Comparison of ENCODE assay signal across 9 cellular contexts in the genomic region with DNA sequence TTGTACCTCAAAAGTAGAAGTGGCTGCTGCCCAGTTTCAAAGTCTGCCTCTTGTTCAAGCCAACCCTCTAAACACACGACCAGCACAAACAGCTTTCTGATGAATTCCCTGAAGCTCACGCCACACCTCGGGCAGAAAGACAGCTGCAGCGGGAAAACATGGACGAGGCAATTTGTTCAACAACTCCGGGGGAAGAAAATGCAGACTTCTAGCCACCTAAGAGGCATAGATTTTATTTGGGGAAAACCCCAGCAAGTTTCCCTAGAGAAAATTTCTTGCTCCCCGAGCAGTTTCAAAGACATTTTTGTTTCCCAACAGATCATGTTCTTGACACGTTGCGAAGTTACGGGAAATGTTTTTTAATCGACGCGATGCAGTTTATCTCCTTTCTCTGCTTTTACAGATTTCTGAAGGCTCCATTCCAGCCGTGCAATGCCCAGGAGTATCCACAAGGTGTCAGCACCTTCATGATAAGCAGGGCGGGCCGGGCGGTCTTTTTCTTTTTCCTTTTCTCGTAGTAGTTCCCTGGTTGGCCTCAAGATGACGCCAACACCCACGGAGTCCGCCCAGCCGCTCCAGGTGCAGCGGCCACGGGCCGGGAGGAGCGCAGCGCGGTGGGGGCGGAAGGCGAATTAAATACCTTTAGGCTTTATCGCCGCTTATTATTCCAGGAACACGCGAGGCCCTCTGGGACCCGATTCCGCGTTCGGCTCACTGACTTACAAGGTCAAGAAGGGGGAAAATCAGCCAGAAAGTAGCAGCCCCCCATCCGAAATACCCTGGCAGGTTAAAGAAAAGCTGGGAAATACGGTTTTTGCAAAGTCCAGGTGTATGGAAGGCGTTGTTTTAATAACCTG. TPM values are rescaled to one million over a fixed set of nuclear protein-coding genes. Genes with fewer than 3 reads are reported as not detected.
DNase-seq lines count a peak whose midpoint lies in the region; ATAC-seq and TF ChIP-seq lines count a peak whose summit lies in the region.
"Had no signal": no experiment of that assay in that cellular context is flagged by ENCODE, and none has a peak within 500 bp of the region (broad histone marks: within the 10 kb centered on the region; RNA-seq: fewer than 3 reads in every experiment).

No MANE protein-coding gene starts in this region.

- WGBS in suprapubic skin = 1% methylated on average over 41 of the region's 41 CpGs

- peak overlapping the region; percentile 11 for H3K27ac Mint-ChIP-seq in activated T-helper 2 cell treated with anti-CD3 and anti-CD28 coated beads, Interferon-gamma antibody, Interleukin-2, Interleukin-4, amounts not matched to agents 10 μg/mL and 5 μg/mL and 100 μg/mL, durations not matched to agents 14 hours and 24 hours and 36 hours

- H3K36me3 ChIP-seq in Loucy (ENCODE audit: insufficient read depth, low read length) (no peaks in the 10 kb centered on the region), suprapubic skin (no peaks in the 10 kb centered on the region)

- no peaks in the 10 kb centered on the region for H3K9me2 ChIP-seq in Loucy (replicated peaks; ENCODE audit: low read depth, low read length)

- H3K4me2 ChIP-seq in Loucy (ENCODE audit: low read depth, low read length, poor library complexity, severe bottlenecking) = peak overlapping the region; percentile 76

- H3K4me1 ChIP-seq in Loucy (ENCODE audit: insufficient read depth, low read length, poor library complexity, severe bottlenecking) (peaks cover 5% of the 10 kb centered on the region), foreskin keratinocyte (no peaks in the 10 kb centered on the region), suprapubic skin (peaks cover 36% of the 10 kb centered on the region)

- H3K9me3 ChIP-seq in Loucy (ENCODE audit: insufficient read depth, low read depth, low read length) = no peaks in the 10 kb centered on the region
- no peaks in the 10 kb centered on the region for H3K9me3 ChIP-seq in suprapubic skin

- H3K4me3 ChIP-seq in Loucy (ENCODE audit: low read length, poor library complexity, severe bottlenecking) (peak overlapping the region; percentile 62), suprapubic skin (no peak overlapping the region)

- H3K36me3 Mint-ChIP-seq in activated T-helper 2 cell treated with anti-CD3 and anti-CD28 coated beads, Interferon-gamma antibody, Interleukin-2, Interleukin-4, amounts not matched to agents 10 μg/mL and 5 μg/mL and 100 μg/mL, durations not matched to agents 14 hours and 24 hours and 36 hours (ENCODE audit: low read depth) = no peaks in the 10 kb centered on the region

- intact Hi-C loops in activated T-helper 2 cell treated with anti-CD3 and anti-CD28 coated beads, Interferon-gamma antibody, Interleukin-2, Interleukin-4, amounts not matched to agents 10 μg/mL and 5 μg/mL and 100 μg/mL, durations not matched to agents 14 hours and 24 hours and 36 hours (cut with micrococcal nuclease) = loop anchor here (1.0 to 10.0 kb wide), 5 partner anchors 47 to 514 kb away; no protein-coding TSS in a partner anchor

- no peak overlapping the region for H3K4me3 Mint-ChIP-seq in activated T-helper 2 cell treated with anti-CD3 and anti-CD28 coated beads, Interferon-gamma antibody, Interleukin-2, Interleukin-4, amounts not matched to agents 10 μg/mL and 5 μg/mL and 100 μg/mL, durations not matched to agents 14 hours and 24 hours and 36 hours (ENCODE audit: low read depth)

- H3K27ac ChIP-seq in C4-2B = no peak overlapping the region
- H3K27ac ChIP-seq in foreskin keratinocyte = no peak overlapping the region
- no peak overlapping the region for H3K27ac ChIP-seq in suprapubic skin

- H3K9me3 Mint-ChIP-seq in activated T-helper 2 cell treated with anti-CD3 and anti-CD28 coated beads, Interferon-gamma antibody, Interleukin-2, Interleukin-4, amounts not matched to agents 10 μg/mL and 5 μg/mL and 100 μg/mL, durations not matched to agents 14 hours and 24 hours and 36 hours = no peaks in the 10 kb centered on the region

- no peaks in the 10 kb centered on the region for H4K20me1 ChIP-seq in Loucy (ENCODE audit: insufficient read depth, low read length, poor library complexity, severe bottlenecking)

- H3K9ac ChIP-seq in Loucy (ENCODE audit: low read depth, low read length, poor library complexity, severe bottlenecking) = peak overlapping the region; percentile 65

- DNase-seq in SHP77 (lab: John Stamatoyannopoulos, UW) = peak; percentile 82 to 83
- DNase-seq in activated T-helper 2 cell treated with anti-CD3 and anti-CD28 coated beads, Interferon-gamma antibody, Interleukin-2, Interleukin-4, amounts not matched to agents 10 μg/mL and 5 μg/mL and 100 μg/mL, durations not matched to agents 14 hours and 24 hours and 36 hours (ENCODE audit: low spot score) = peak; percentile 80
- DNase-seq in foreskin keratinocyte = peak in 1 of 2 donors; percentile 74
- DNase-seq in non-pigmented ciliary epithelial cell (ENCODE audit: low read depth) = peak; percentile 75
- DNase-seq in suprapubic skin (ENCODE audit: low spot score in 2 of 2) = peak; percentile 95 to 96

- H3K79me2 ChIP-seq in Loucy (ENCODE audit: insufficient read depth, low read length) = no peaks in the 10 kb centered on the region

- peaks cover 45% of the 10 kb centered on the region for H3K27me3 Mint-ChIP-seq in activated T-helper 2 cell treated with anti-CD3 and anti-CD28 coated beads, Interferon-gamma antibody, Interleukin-2, Interleukin-4, amounts not matched to agents 10 μg/mL and 5 μg/mL and 100 μg/mL, durations not matched to agents 14 hours and 24 hours and 36 hours (ENCODE audit: low read depth)

- H3K4me1 Mint-ChIP-seq in activated T-helper 2 cell treated with anti-CD3 and anti-CD28 coated beads, Interferon-gamma antibody, Interleukin-2, Interleukin-4, amounts not matched to agents 10 μg/mL and 5 μg/mL and 100 μg/mL, durations not matched to agents 14 hours and 24 hours and 36 hours (ENCODE audit: low read depth) = peaks cover 5% of the 10 kb centered on the region

- TF ChIP-seq POLR2A in suprapubic skin (IDR thresholded peaks at IDR 0.05) = no peak

- TF ChIP-seq EP300 in suprapubic skin (IDR thresholded peaks at IDR 0.05) = no peak

- no peaks in the 10 kb centered on the region for H3K27me3 ChIP-seq in Loucy (ENCODE audit: insufficient read depth, low read length, poor library complexity, severe bottlenecking)
- peaks cover 47% of the 10 kb centered on the region for H3K27me3 ChIP-seq in foreskin keratinocyte
- peaks cover 70% of the 10 kb centered on the region for H3K27me3 ChIP-seq in suprapubic skin

- no peaks in the 10 kb centered on the region for H3F3A ChIP-seq in Loucy (ENCODE audit: low read depth)

- peak; percentile 100 for TF ChIP-seq CTCF in C4-2B (conservative IDR thresholded peaks at IDR 0.05)
- peak; percentile 100 for TF ChIP-seq CTCF in Loucy (conservative IDR thresholded peaks at IDR 0.05; ENCODE audit: low read length)
- TF ChIP-seq CTCF in foreskin keratinocyte (conservative IDR thresholded peaks at IDR 0.05) = peak; percentile 100
- peak; percentile 100 for TF ChIP-seq CTCF in suprapubic skin (IDR thresholded peaks at IDR 0.05)

- ATAC-seq in GM21381 (IDR thresholded peaks at IDR 0.05; ENCODE audit: unreplicated experiment) (peak; percentile 81), foreskin keratinocyte (peak; percentile 80)

- H2AFZ ChIP-seq in Loucy (ENCODE audit: low read length) = peak overlapping the region; percentile 96

RNA-seq across cellular contexts. Expression of gene FOXC2, which starts 2.9 kb away (rescaled TPM):
- 0.07 TPM in 1 of 2 replicates, not detected in the other for total RNA-seq in activated T-helper 2 cell treated with anti-CD3 and anti-CD28 coated beads, Interferon-gamma antibody, Interleukin-2, Interleukin-4, amounts not matched to agents 10 μg/mL and 5 μg/mL and 100 μg/mL, durations not matched to agents 14 hours and 24 hours and 36 hours
- total RNA-seq in foreskin keratinocyte = not detected in 2 replicates
- polyA plus RNA-seq in foreskin keratinocyte = not detected in 2 replicates
- under 1 TPM in 1 of 4 donors, not detected in 3; 0.56 TPM for total RNA-seq in suprapubic skin
- total RNA-seq: activated CD8-positive, alpha-beta memory T cell treated with anti-CD3 and anti-CD28 coated beads for 36 hours had no signal

RNA-seq across cellular contexts. Expression of gene MTHFSD, which starts 8.7 kb away (rescaled TPM):
- total RNA-seq in activated T-helper 2 cell treated with anti-CD3 and anti-CD28 coated beads, Interferon-gamma antibody, Interleukin-2, Interleukin-4, amounts not matched to agents 10 μg/mL and 5 μg/mL and 100 μg/mL, durations not matched to agents 14 hours and 24 hours and 36 hours = 21.9 and 22.8 TPM in 2 replicates
- total RNA-seq in foreskin keratinocyte (12.7 and 13.1 TPM in 2 replicates), suprapubic skin (10 to 100 TPM; 12.4 to 43.4 (median 18.8) TPM)
- polyA plus RNA-seq in foreskin keratinocyte = 6.9 and 7.3 TPM in 2 replicates

RNA-seq across cellular contexts. Expression of gene FOXL1, which starts 14.6 kb away (rescaled TPM):
- 0.05 and 0.23 TPM in 2 replicates for total RNA-seq in activated T-helper 2 cell treated with anti-CD3 and anti-CD28 coated beads, Interferon-gamma antibody, Interleukin-2, Interleukin-4, amounts not matched to agents 10 μg/mL and 5 μg/mL and 100 μg/mL, durations not matched to agents 14 hours and 24 hours and 36 hours
- total RNA-seq in foreskin keratinocyte (0.46 and 0.51 TPM in 2 replicates), suprapubic skin (under 1 TPM in 2 of 4 donors, not detected in 2; 0.23 to 0.40 TPM)
- 0.31 and 0.32 TPM in 2 replicates for polyA plus RNA-seq in foreskin keratinocyte
- total RNA-seq: activated CD8-positive, alpha-beta memory T cell treated with anti-CD3 and anti-CD28 coated beads for 36 hours had no signal

RNA-seq across cellular contexts. Expression of gene FOXF1, which starts 53.4 kb away (rescaled TPM):
- total RNA-seq in activated T-helper 2 cell treated with anti-CD3 and anti-CD28 coated beads, Interferon-gamma antibody, Interleukin-2, Interleukin-4, amounts not matched to agents 10 μg/mL and 5 μg/mL and 100 μg/mL, durations not matched to agents 14 hours and 24 hours and 36 hours = not detected in 2 replicates
- total RNA-seq in foreskin keratinocyte (not detected in 2 replicates), suprapubic skin (under 1 TPM in 3 of 4 donors, not detected in 1; 0.11 to 0.59 (median 0.21) TPM)
- polyA plus RNA-seq in foreskin keratinocyte = not detected in 2 replicates
- total RNA-seq: activated CD8-positive, alpha-beta memory T cell treated with anti-CD3 and anti-CD28 coated beads for 36 hours had no signal
